19 cellular contexts compared by ENCODE assay signal in genomic region chr10:51748959-51749358, GRCh38.
"Had no signal": no experiment of that assay in that cellular context is flagged by ENCODE, and none has a peak within 500 bp of the region (broad histone marks: within the 10 kb centered on the region; RNA-seq: fewer than 3 reads in every experiment).

No MANE protein-coding gene starts in this region.

- DNase-seq: esophagus squamous epithelium; glutamatergic neuron; islet precursor cell; mammary epithelial cell; mucosa of descending colon; naive thymus-derived CD8-positive, alpha-beta T cell; posterior cingulate gyrus; stimulated activated CD4-positive, alpha-beta T cell treated with anti-CD3 and anti-CD28 coated beads, Interleukin-2, amount 100 ng/mL, for 24 hours; stimulated activated CD4-positive, alpha-beta T cell treated with anti-CD3 and anti-CD28 coated beads, Interleukin-4, amount 100 ng/mL, for 4 hours; stimulated activated naive CD4-positive, alpha-beta T cell; stomach; upper lobe of left lung; uterus had no signal

- H3K36me3 Mint-ChIP-seq: naive thymus-derived CD8-positive, alpha-beta T cell had no signal

- H3K36me3 ChIP-seq: esophagus squamous epithelium, gastroesophageal sphincter, neutrophil, stomach, upper lobe of left lung, uterus had no signal

- H3K27ac ChIP-seq: esophagus squamous epithelium, gastroesophageal sphincter, neutrophil, skin epidermis, stomach, upper lobe of left lung, uterus had no signal

- H3K27ac Mint-ChIP-seq: dendritic cell treated with granulocyte-macrophage colony-stimulating factor and Interleukin-4, amounts not matched to agents 40 ng/mL and 50 ng/mL, for 4 days; naive thymus-derived CD8-positive, alpha-beta T cell had no signal

- H3K4me1 Mint-ChIP-seq: naive thymus-derived CD8-positive, alpha-beta T cell had no signal

- ATAC-seq: gastroesophageal sphincter; left lobe of liver; mucosa of descending colon; naive thymus-derived CD8-positive, alpha-beta T cell; sciatic nerve had no signal

- H3K4me3 ChIP-seq: esophagus squamous epithelium, gastroesophageal sphincter, mucosa of descending colon, skin epidermis, stomach, upper lobe of left lung, uterus had no signal

- H3K4me3 Mint-ChIP-seq: dendritic cell treated with granulocyte-macrophage colony-stimulating factor and Interleukin-4, amounts not matched to agents 40 ng/mL and 50 ng/mL, for 4 days; naive thymus-derived CD8-positive, alpha-beta T cell had no signal

- H3K9me3 ChIP-seq: esophagus squamous epithelium, gastroesophageal sphincter, mucosa of descending colon, neutrophil, stomach, upper lobe of left lung, uterus had no signal

- H3K4me1 ChIP-seq: esophagus squamous epithelium, gastroesophageal sphincter, upper lobe of left lung, uterus had no signal

- H3K27me3 ChIP-seq: esophagus squamous epithelium, gastroesophageal sphincter, neutrophil, stomach, upper lobe of left lung, uterus had no signal

- H3K9me3 Mint-ChIP-seq: dendritic cell treated with granulocyte-macrophage colony-stimulating factor and Interleukin-4, amounts not matched to agents 40 ng/mL and 50 ng/mL, for 4 days; naive thymus-derived CD8-positive, alpha-beta T cell had no signal

- H3K27me3 Mint-ChIP-seq: dendritic cell treated with granulocyte-macrophage colony-stimulating factor and Interleukin-4, amounts not matched to agents 40 ng/mL and 50 ng/mL, for 4 days had no signal
